In the genomic region with DNA sequence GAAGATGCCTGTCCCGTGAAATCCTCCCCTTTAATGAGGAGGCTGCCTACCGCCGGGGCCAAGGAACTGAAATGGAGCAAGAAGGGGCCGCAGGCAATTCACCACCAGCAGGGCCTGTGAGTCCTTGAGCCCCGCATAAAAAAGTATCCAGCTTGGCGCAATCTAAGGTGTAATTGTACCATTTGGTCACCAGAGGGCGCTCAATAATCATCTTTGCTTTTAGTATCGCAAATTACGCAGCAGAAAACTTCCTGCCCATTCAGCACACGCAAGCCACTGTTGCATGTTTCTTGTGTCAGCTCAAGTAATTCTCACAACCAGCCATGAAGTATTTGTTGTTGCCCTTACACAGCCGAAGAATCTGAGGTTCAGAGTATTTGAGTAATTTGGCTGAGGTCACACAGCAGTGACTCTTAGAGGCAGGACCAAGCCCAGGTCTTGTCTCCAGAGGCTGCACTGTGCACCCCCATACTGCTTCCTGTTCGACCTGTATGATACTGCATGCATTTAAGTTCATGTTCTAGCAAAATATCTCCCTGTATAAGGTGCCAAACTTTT, we compare ENCODE assay signal across 1 cellular context.
TF ChIP-seq lines count a peak whose summit lies in the region.

No MANE protein-coding gene starts in this region.

TF ChIP-seq in K562, 482 proteins besides CTCF, POLR2A, EP300 and RAD21 (continued from another document and continues in another):
- TF ChIP-seq, protein P1, sequence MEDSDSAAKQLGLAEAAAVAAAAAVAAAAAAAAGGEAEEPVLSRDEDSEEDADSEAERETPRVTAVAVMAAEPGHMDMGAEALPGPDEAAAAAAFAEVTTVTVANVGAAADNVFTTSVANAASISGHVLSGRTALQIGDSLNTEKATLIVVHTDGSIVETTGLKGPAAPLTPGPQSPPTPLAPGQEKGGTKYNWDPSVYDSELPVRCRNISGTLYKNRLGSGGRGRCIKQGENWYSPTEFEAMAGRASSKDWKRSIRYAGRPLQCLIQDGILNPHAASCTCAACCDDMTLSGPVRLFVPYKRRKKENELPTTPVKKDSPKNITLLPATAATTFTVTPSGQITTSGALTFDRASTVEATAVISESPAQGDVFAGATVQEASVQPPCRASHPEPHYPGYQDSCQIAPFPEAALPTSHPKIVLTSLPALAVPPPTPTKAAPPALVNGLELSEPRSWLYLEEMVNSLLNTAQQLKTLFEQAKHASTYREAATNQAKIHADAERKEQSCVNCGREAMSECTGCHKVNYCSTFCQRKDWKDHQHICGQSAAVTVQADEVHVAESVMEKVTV (CRISPR knock-in tag; IDR thresholded peaks at IDR 0.05): peak; percentile 68
- TF ChIP-seq BRD4 (IDR thresholded peaks at IDR 0.05) (no peak), KLF6 (CRISPR knock-in tag; IDR thresholded peaks at IDR 0.05; ENCODE audit: borderline replicate concordance) (peak; percentile 29; the same call in 1 of the 2 replicates), L3MBTL2 (IDR thresholded peaks at IDR 0.05) (peak; percentile 61; the same call in 1 of the 2 replicates), NCOR1 (IDR thresholded peaks at IDR 0.05) (0 out of 2 replicates have a peak, but pooled peaks have one; percentile 18), ZNF384 (IDR thresholded peaks at IDR 0.05; ENCODE audit: low read depth, low read length) (peak; percentile 7; the same call in 1 of the 2 replicates), JUND (IDR thresholded peaks at IDR 0.05; ENCODE audit: borderline replicate concordance, low read depth, low read length) (no peak; the same call in 1 of the 2 replicates), JUND (tag; IDR thresholded peaks at IDR 0.05; ENCODE audit: borderline replicate concordance, low read depth, low read length) (peak; percentile 71; the same call in 1 of the 3 replicates), ZFP36 (IDR thresholded peaks at IDR 0.05; ENCODE audit: low read depth, low read length, partially characterized antibody) (peak; percentile 88), CEBPB (tag; IDR thresholded peaks at IDR 0.05) (peak; percentile 64), MTF1 (CRISPR knock-in tag; IDR thresholded peaks at IDR 0.05; ENCODE audit: borderline replicate concordance) (no peak), BACH1 (tag; IDR thresholded peaks at IDR 0.05) (peak; percentile 89), SETDB1 (IDR thresholded peaks at IDR 0.05; ENCODE audit: low read length) (no peak), NBN (IDR thresholded peaks at IDR 0.05; ENCODE audit: low read depth) (0 out of 2 replicates have a peak, but pooled peaks have one; percentile 39), ZNF184 (CRISPR knock-in tag; IDR thresholded peaks at IDR 0.05) (no peak), HDGF (IDR thresholded peaks at IDR 0.05) (0 out of 2 replicates have a peak, but pooled peaks have one; percentile 33), JUN (IDR thresholded peaks at IDR 0.05; ENCODE audit: borderline replicate concordance, low read depth, low read length) (peak; percentile 43; the same call in 1 of the 2 replicates), JUN (CRISPR knock-in tag; IDR thresholded peaks at IDR 0.05; ENCODE audit: borderline replicate concordance) (no peak), BCOR (IDR thresholded peaks at IDR 0.05) (peak; percentile 97), PPARD (CRISPR knock-in tag; IDR thresholded peaks at IDR 0.05) (no peak), MAFK (IDR thresholded peaks at IDR 0.05; ENCODE audit: low read length) (peak; percentile 58; the same call in 1 of the 2 replicates), PML (IDR thresholded peaks at IDR 0.05; ENCODE audit: low read length) (0 out of 2 replicates have a peak, but pooled peaks have one; percentile 37)
- TF ChIP-seq, protein P2, sequence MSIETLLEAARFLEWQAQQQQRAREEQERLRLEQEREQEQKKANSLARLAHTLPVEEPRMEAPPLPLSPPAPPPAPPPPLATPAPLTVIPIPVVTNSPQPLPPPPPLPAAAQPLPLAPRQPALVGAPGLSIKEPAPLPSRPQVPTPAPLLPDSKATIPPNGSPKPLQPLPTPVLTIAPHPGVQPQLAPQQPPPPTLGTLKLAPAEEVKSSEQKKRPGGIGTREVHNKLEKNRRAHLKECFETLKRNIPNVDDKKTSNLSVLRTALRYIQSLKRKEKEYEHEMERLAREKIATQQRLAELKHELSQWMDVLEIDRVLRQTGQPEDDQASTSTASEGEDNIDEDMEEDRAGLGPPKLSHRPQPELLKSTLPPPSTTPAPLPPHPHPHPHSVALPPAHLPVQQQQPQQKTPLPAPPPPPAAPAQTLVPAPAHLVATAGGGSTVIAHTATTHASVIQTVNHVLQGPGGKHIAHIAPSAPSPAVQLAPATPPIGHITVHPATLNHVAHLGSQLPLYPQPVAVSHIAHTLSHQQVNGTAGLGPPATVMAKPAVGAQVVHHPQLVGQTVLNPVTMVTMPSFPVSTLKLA (conservative IDR thresholded peaks at IDR 0.05): peak; percentile 47 to 59; a peak in 3 of 4 replicates
- TF ChIP-seq, protein P3, sequence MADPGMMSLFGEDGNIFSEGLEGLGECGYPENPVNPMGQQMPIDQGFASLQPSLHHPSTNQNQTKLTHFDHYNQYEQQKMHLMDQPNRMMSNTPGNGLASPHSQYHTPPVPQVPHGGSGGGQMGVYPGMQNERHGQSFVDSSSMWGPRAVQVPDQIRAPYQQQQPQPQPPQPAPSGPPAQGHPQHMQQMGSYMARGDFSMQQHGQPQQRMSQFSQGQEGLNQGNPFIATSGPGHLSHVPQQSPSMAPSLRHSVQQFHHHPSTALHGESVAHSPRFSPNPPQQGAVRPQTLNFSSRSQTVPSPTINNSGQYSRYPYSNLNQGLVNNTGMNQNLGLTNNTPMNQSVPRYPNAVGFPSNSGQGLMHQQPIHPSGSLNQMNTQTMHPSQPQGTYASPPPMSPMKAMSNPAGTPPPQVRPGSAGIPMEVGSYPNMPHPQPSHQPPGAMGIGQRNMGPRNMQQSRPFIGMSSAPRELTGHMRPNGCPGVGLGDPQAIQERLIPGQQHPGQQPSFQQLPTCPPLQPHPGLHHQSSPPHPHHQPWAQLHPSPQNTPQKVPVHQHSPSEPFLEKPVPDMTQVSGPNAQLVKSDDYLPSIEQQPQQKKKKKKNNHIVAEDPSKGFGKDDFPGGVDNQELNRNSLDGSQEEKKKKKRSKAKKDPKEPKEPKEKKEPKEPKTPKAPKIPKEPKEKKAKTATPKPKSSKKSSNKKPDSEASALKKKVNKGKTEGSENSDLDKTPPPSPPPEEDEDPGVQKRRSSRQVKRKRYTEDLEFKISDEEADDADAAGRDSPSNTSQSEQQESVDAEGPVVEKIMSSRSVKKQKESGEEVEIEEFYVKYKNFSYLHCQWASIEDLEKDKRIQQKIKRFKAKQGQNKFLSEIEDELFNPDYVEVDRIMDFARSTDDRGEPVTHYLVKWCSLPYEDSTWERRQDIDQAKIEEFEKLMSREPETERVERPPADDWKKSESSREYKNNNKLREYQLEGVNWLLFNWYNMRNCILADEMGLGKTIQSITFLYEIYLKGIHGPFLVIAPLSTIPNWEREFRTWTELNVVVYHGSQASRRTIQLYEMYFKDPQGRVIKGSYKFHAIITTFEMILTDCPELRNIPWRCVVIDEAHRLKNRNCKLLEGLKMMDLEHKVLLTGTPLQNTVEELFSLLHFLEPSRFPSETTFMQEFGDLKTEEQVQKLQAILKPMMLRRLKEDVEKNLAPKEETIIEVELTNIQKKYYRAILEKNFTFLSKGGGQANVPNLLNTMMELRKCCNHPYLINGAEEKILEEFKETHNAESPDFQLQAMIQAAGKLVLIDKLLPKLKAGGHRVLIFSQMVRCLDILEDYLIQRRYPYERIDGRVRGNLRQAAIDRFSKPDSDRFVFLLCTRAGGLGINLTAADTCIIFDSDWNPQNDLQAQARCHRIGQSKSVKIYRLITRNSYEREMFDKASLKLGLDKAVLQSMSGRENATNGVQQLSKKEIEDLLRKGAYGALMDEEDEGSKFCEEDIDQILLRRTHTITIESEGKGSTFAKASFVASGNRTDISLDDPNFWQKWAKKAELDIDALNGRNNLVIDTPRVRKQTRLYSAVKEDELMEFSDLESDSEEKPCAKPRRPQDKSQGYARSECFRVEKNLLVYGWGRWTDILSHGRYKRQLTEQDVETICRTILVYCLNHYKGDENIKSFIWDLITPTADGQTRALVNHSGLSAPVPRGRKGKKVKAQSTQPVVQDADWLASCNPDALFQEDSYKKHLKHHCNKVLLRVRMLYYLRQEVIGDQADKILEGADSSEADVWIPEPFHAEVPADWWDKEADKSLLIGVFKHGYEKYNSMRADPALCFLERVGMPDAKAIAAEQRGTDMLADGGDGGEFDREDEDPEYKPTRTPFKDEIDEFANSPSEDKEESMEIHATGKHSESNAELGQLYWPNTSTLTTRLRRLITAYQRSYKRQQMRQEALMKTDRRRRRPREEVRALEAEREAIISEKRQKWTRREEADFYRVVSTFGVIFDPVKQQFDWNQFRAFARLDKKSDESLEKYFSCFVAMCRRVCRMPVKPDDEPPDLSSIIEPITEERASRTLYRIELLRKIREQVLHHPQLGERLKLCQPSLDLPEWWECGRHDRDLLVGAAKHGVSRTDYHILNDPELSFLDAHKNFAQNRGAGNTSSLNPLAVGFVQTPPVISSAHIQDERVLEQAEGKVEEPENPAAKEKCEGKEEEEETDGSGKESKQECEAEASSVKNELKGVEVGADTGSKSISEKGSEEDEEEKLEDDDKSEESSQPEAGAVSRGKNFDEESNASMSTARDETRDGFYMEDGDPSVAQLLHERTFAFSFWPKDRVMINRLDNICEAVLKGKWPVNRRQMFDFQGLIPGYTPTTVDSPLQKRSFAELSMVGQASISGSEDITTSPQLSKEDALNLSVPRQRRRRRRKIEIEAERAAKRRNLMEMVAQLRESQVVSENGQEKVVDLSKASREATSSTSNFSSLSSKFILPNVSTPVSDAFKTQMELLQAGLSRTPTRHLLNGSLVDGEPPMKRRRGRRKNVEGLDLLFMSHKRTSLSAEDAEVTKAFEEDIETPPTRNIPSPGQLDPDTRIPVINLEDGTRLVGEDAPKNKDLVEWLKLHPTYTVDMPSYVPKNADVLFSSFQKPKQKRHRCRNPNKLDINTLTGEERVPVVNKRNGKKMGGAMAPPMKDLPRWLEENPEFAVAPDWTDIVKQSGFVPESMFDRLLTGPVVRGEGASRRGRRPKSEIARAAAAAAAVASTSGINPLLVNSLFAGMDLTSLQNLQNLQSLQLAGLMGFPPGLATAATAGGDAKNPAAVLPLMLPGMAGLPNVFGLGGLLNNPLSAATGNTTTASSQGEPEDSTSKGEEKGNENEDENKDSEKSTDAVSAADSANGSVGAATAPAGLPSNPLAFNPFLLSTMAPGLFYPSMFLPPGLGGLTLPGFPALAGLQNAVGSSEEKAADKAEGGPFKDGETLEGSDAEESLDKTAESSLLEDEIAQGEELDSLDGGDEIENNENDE (IDR thresholded peaks at IDR 0.05; ENCODE audit: low read depth, low read length): no peak
- TF ChIP-seq, protein P4, sequence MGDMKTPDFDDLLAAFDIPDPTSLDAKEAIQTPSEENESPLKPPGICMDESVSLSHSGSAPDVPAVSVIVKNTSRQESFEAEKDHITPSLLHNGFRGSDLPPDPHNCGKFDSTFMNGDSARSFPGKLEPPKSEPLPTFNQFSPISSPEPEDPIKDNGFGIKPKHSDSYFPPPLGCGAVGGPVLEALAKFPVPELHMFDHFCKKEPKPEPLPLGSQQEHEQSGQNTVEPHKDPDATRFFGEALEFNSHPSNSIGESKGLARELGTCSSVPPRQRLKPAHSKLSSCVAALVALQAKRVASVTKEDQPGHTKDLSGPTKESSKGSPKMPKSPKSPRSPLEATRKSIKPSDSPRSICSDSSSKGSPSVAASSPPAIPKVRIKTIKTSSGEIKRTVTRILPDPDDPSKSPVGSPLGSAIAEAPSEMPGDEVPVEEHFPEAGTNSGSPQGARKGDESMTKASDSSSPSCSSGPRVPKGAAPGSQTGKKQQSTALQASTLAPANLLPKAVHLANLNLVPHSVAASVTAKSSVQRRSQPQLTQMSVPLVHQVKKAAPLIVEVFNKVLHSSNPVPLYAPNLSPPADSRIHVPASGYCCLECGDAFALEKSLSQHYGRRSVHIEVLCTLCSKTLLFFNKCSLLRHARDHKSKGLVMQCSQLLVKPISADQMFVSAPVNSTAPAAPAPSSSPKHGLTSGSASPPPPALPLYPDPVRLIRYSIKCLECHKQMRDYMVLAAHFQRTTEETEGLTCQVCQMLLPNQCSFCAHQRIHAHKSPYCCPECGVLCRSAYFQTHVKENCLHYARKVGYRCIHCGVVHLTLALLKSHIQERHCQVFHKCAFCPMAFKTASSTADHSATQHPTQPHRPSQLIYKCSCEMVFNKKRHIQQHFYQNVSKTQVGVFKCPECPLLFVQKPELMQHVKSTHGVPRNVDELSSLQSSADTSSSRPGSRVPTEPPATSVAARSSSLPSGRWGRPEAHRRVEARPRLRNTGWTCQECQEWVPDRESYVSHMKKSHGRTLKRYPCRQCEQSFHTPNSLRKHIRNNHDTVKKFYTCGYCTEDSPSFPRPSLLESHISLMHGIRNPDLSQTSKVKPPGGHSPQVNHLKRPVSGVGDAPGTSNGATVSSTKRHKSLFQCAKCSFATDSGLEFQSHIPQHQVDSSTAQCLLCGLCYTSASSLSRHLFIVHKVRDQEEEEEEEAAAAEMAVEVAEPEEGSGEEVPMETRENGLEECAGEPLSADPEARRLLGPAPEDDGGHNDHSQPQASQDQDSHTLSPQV (IDR thresholded peaks at IDR 0.05): peak; percentile 88
- TF ChIP-seq, protein P5, sequence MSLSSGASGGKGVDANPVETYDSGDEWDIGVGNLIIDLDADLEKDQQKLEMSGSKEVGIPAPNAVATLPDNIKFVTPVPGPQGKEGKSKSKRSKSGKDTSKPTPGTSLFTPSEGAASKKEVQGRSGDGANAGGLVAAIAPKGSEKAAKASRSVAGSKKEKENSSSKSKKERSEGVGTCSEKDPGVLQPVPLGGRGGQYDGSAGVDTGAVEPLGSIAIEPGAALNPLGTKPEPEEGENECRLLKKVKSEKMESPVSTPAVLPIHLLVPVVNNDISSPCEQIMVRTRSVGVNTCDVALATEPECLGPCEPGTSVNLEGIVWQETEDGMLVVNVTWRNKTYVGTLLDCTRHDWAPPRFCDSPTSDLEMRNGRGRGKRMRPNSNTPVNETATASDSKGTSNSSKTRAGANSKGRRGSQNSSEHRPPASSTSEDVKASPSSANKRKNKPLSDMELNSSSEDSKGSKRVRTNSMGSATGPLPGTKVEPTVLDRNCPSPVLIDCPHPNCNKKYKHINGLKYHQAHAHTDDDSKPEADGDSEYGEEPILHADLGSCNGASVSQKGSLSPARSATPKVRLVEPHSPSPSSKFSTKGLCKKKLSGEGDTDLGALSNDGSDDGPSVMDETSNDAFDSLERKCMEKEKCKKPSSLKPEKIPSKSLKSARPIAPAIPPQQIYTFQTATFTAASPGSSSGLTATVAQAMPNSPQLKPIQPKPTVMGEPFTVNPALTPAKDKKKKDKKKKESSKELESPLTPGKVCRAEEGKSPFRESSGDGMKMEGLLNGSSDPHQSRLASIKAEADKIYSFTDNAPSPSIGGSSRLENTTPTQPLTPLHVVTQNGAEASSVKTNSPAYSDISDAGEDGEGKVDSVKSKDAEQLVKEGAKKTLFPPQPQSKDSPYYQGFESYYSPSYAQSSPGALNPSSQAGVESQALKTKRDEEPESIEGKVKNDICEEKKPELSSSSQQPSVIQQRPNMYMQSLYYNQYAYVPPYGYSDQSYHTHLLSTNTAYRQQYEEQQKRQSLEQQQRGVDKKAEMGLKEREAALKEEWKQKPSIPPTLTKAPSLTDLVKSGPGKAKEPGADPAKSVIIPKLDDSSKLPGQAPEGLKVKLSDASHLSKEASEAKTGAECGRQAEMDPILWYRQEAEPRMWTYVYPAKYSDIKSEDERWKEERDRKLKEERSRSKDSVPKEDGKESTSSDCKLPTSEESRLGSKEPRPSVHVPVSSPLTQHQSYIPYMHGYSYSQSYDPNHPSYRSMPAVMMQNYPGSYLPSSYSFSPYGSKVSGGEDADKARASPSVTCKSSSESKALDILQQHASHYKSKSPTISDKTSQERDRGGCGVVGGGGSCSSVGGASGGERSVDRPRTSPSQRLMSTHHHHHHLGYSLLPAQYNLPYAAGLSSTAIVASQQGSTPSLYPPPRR (CRISPR knock-in tag; IDR thresholded peaks at IDR 0.05; ENCODE audit: borderline replicate concordance): no peak
